In genomic region chr16:26787924-26788323, GRCh38 we compare ENCODE assay signal across 34 cellular contexts.
A peak's percentile ranks its signal among the peaks of the same experiment; 100 is the strongest.
DNase-seq lines count a peak whose midpoint lies in the region; ATAC-seq lines count a peak whose summit lies in the region.
"Had no signal": no experiment of that assay in that cellular context is flagged by ENCODE, and none has a peak within 500 bp of the region (broad histone marks: within the 10 kb centered on the region; RNA-seq: fewer than 3 reads in every experiment).

No MANE protein-coding gene starts in this region.

- ATAC-seq in GM18502 (IDR thresholded peaks at IDR 0.05; ENCODE audit: poor library complexity, unreplicated experiment) (no peak), HG02870 (IDR thresholded peaks at IDR 0.05; ENCODE audit: unreplicated experiment) (no peak)
- ATAC-seq: activated naive CD8-positive, alpha-beta T cell treated with anti-CD3 and anti-CD28 coated beads, Interleukin-2, amount 50 U/mL, for 24 hours; activated T-cell treated with anti-CD3 and anti-CD28 coated beads, Interleukin-2, amount 50 U/mL, for 4 hours; GM23338; heart right ventricle; left colon had no signal

- DNase-seq in NCI-H526 (lab: John Stamatoyannopoulos, UW) (peak; percentile 0 to 2), NCI-H526 treated with DMSO at 0.1 percent for 48 hours (lab: John Stamatoyannopoulos, UW) (no peak), HT-29 (ENCODE audit: low spot score) (peak; percentile 36), NT2/D1 (ENCODE audit: low read depth, low spot score) (peak; percentile 20), iPS DF 19.7 (ENCODE audit: low read depth, low spot score) (peak; percentile 20)
- DNase-seq in activated CD4-positive, alpha-beta T cell treated with anti-CD3 and anti-CD28 coated beads for 1 hour = no peak
- DNase-seq: activated CD4-positive, alpha-beta T cell treated with anti-CD3 and anti-CD28 coated beads, Interleukin-2, amount 10 ng/mL, durations not matched to agents 7 days and 5 days; activated naive CD8-positive, alpha-beta T cell treated with anti-CD3 and anti-CD28 coated beads, Interleukin-2, amount 50 U/mL, for 24 hours; activated T-cell treated with anti-CD3 and anti-CD28 coated beads, Interleukin-2, amount 50 U/mL, for 4 hours; AML-193; CD4-positive, alpha-beta T cell; central memory CD4-positive, alpha-beta T cell; endodermal cell; foreskin melanocyte; GF-D8; heart right ventricle; KG1; left colon; mammary epithelial cell; NCI-H1436 treated with DMSO at 0.1 percent for 48 hours; NCI-H510A treated with DMSO at 0.1 percent for 48 hours; ovary; small intestine; stimulated activated CD8-positive, alpha-beta memory T cell treated with anti-CD3 and anti-CD28 coated beads, Interleukin-4, amount 100 ng/mL, for 48 hours; stomach; T-helper 2 cell; tibial artery; WERI-Rb-1 had no signal

- H3K27me3 ChIP-seq in NT2/D1 (ENCODE audit: insufficient read depth, insufficient read length) = no peaks in the 10 kb centered on the region
- H3K27me3 ChIP-seq: heart right ventricle, ovary, tibial artery had no signal

- no peak overlapping the region for H3K9ac ChIP-seq in NT2/D1 (ENCODE audit: insufficient read length, low read depth)

- 0 out of 2 replicates have a peak, but pooled peaks cover 8% of the 10 kb centered on the region for H3K9me3 ChIP-seq in NT2/D1 (ENCODE audit: insufficient read depth, low read length)
- H3K9me3 ChIP-seq: A549, esophagus muscularis mucosa, ovary, stomach, tibial artery had no signal

- no peak overlapping the region for H3K4me3 ChIP-seq in NT2/D1 (ENCODE audit: insufficient read length, low read depth)
- H3K4me3 ChIP-seq: A549, esophagus muscularis mucosa, GM23338, heart right ventricle, ovary, SK-N-MC, stomach, tibial artery had no signal

- no peaks in the 10 kb centered on the region for H3K4me1 ChIP-seq in NT2/D1 (ENCODE audit: insufficient read depth, insufficient read length)
- H3K4me1 ChIP-seq: A549, esophagus muscularis mucosa, heart right ventricle, stomach, tibial artery had no signal

- no peaks in the 10 kb centered on the region for H3K36me3 ChIP-seq in NT2/D1 (ENCODE audit: insufficient read depth, insufficient read length, low read length)
- H3K36me3 ChIP-seq: esophagus muscularis mucosa, heart right ventricle, ovary, stomach, tibial artery, WERI-Rb-1 had no signal

Comparison
In these comparisons a context has a peak if more than half of its experiments do, and no peak if none do; other contexts are left out.
1. DNase-seq: peak in NCI-H526 (2 of 2), HT-29 (single experiment), NT2/D1 (single experiment) and iPS DF 19.7 (single experiment); none in NCI-H526 treated with DMSO at 0.1 percent for 48 hours (single experiment) and activated CD4-positive, alpha-beta T cell treated with anti-CD3 and anti-CD28 coated beads for 1 hour (single experiment).